In genomic region chr3:172750368-172751187, GRCh38 we compare ENCODE assay signal across 8 cellular contexts. TPM values are rescaled to one million over a fixed set of nuclear protein-coding genes. Genes with fewer than 3 reads are reported as not detected.
DNase-seq lines count a peak whose midpoint lies in the region; FAIRE-seq and TF ChIP-seq lines count a peak whose summit lies in the region.

Gene ECT2 (plus strand): TSS chr3:172750726. CDS start chr3:172754531, 3,805 bp downstream.

- TF ChIP-seq CTCF in GM06990 (IDR thresholded peaks at IDR 0.05; ENCODE audit: insufficient read depth, low read length, poor library complexity, severe bottlenecking) (peak; percentile 73), HFFc6 (IDR thresholded peaks at IDR 0.05) (peak; percentile 88), subcutaneous adipose tissue (IDR thresholded peaks at IDR 0.05; ENCODE audit: low read depth) (no peak)

- H3K4me3 ChIP-seq in GM06990 (replicated peaks; ENCODE audit: low read depth, low read length), result peak within 1 kb of the TSS; percentile 90
- peak within 1 kb of the TSS; percentile 94 to 99 for H3K4me3 ChIP-seq in neuronal stem cell (ENCODE audit: low read length in 2 of 2)

- no CpG with 5 or more reads among the region's 50 CpGs for WGBS in neuronal stem cell (ENCODE audit: extremely low coverage in 2 of 2, insufficient read length in 2 of 2, insufficient replicate concordance in 1 of 2), 2 donors

- H3K4me2 ChIP-seq in neuronal stem cell (ENCODE audit: insufficient read depth, low read length, poor library complexity, severe bottlenecking), result peak within 1 kb of the TSS; percentile 48

- H3K4me1 Mint-ChIP-seq in HFFc6 (ENCODE audit: low read depth), result peaks cover 77% of the 10 kb centered on the region
- H3K4me1 Mint-ChIP-seq in activated naive CD4-positive, alpha-beta T cell treated with anti-CD3 and anti-CD28 coated beads for 36 hours (ENCODE audit: low read depth), result peaks cover 13% of the 10 kb centered on the region

- no peak within 1 kb of the TSS for H2BK120ac ChIP-seq in neuronal stem cell (ENCODE audit: low read depth, low read length)

- peak within 1 kb of the TSS; percentile 96 for H3K27ac Mint-ChIP-seq in HFFc6
- peak within 1 kb of the TSS; percentile 94 for H3K27ac Mint-ChIP-seq in activated naive CD4-positive, alpha-beta T cell treated with anti-CD3 and anti-CD28 coated beads for 36 hours

- H3K9me3 ChIP-seq in neuronal stem cell (replicated peaks in 1 of 2; ENCODE audit: control insufficient read depth in 2 of 2, insufficient read depth in 1 of 2, low read depth in 1 of 2, low read length in 2 of 2), result no peaks in the 10 kb centered on the region

- DNase-seq in GM06990 (ENCODE audit: extremely low read depth, insufficient read length), result peak; percentile 98
- DNase-seq in HFFc6, result peak; percentile 100
- DNase-seq in NAMALWA (ENCODE audit: low spot score), result peak; percentile 100
- peak; percentile 100 for DNase-seq in SK-N-DZ (ENCODE audit: low spot score)
- peak; percentile 100 for DNase-seq in activated naive CD4-positive, alpha-beta T cell treated with anti-CD3 and anti-CD28 coated beads for 36 hours
- peak; percentile 83 to 92 for DNase-seq in frontal cortex (ENCODE audit: low spot score in 2 of 2)
- peak; percentile 98 for DNase-seq in neuronal stem cell (ENCODE audit: low spot score)

- H3K14ac ChIP-seq in neuronal stem cell (ENCODE audit: low read length), result peak within 1 kb of the TSS; percentile 94

- intact Hi-C loops in activated naive CD4-positive, alpha-beta T cell treated with anti-CD3 and anti-CD28 coated beads for 36 hours (cut with micrococcal nuclease), result loop anchor here (1.0 to 5.0 kb wide), 10 partner anchors 39 to 1880 kb away; partner anchors contain the start of genes FNDC3B, NCEH1 and RPL22L1

- no peak within 1 kb of the TSS for H3K4ac ChIP-seq in neuronal stem cell (ENCODE audit: low read length)

- peak within 1 kb of the TSS; percentile 38 for H2BK15ac ChIP-seq in neuronal stem cell (ENCODE audit: low read length)

- H2BK12ac ChIP-seq in neuronal stem cell (ENCODE audit: low read length), result peak within 1 kb of the TSS; percentile 73

- FAIRE-seq in frontal cortex (lab: Jason Lieb, UNC), result peak; percentile 91

- peaks cover 2% of the 10 kb centered on the region for H3K79me1 ChIP-seq in neuronal stem cell (ENCODE audit: low read depth, low read length)

- peak within 1 kb of the TSS; percentile 91 for H3K27ac ChIP-seq in neuronal stem cell (replicated peaks; ENCODE audit: low read length)

- H3K27me3 ChIP-seq in GM06990 (replicated peaks; ENCODE audit: control insufficient read depth, insufficient read depth, low read length) (no peaks in the 10 kb centered on the region), neuronal stem cell (ENCODE audit: control insufficient read depth in 3 of 3, insufficient read depth in 3 of 3, low read depth in 1 of 3, low read length in 3 of 3) (no peaks in the 10 kb centered on the region)

- H2AFZ ChIP-seq in neuronal stem cell (ENCODE audit: low read length), result peak within 1 kb of the TSS; percentile 99

- H3K36me3 ChIP-seq in GM06990 (ENCODE audit: control insufficient read depth, insufficient read depth, low read length), result no peaks in the 10 kb centered on the region
- peaks cover 3 to 34% of the 10 kb centered on the region in 2 donors for H3K36me3 ChIP-seq in neuronal stem cell (replicated peaks in 1 of 2; ENCODE audit: control insufficient read depth in 2 of 2, insufficient read depth in 2 of 2, low read length in 2 of 2)

- peaks cover 0 to 8% of the 10 kb centered on the region in 2 donors for H3K4me1 ChIP-seq in neuronal stem cell (ENCODE audit: control insufficient read depth in 2 of 2, insufficient read depth in 1 of 2, low read depth in 1 of 2, low read length in 2 of 2)

- no peak within 1 kb of the TSS for H3K23ac ChIP-seq in neuronal stem cell (ENCODE audit: low read depth, low read length, poor library complexity)

- no peak within 1 kb of the TSS for H4K91ac ChIP-seq in neuronal stem cell (ENCODE audit: low read depth, low read length, poor library complexity)

- H2AK5ac ChIP-seq in neuronal stem cell (ENCODE audit: low read depth, low read length), result no peak within 1 kb of the TSS

- no peaks in the 10 kb centered on the region; the same call in none of the 2 replicates for H3K27me3 Mint-ChIP-seq in HFFc6 (ENCODE audit: insufficient read depth)
- no peaks in the 10 kb centered on the region for H3K27me3 Mint-ChIP-seq in activated naive CD4-positive, alpha-beta T cell treated with anti-CD3 and anti-CD28 coated beads for 36 hours (ENCODE audit: low read depth)

- H4K8ac ChIP-seq in neuronal stem cell (ENCODE audit: low read depth, low read length), result no peak within 1 kb of the TSS

- H3K9ac ChIP-seq in neuronal stem cell (ENCODE audit: low read depth, low read length, poor library complexity), result peak within 1 kb of the TSS; percentile 93

- peak within 1 kb of the TSS; percentile 93 for H2BK5ac ChIP-seq in neuronal stem cell (ENCODE audit: low read length)

- CTCF ChIA-PET in activated naive CD4-positive, alpha-beta T cell treated with anti-CD3 and anti-CD28 coated beads for 36 hours (lab: Charles Lee), result interaction anchor here (0.7 to 1.8 kb wide), 11 partner anchors 8 to 237 kb away, joined by 3 to 9 read pairs (median 3); partner anchors contain the start of gene NCEH1

- peak within 1 kb of the TSS; percentile 90 for H3K4me3 Mint-ChIP-seq in HFFc6
- H3K4me3 Mint-ChIP-seq in activated naive CD4-positive, alpha-beta T cell treated with anti-CD3 and anti-CD28 coated beads for 36 hours, result peak within 1 kb of the TSS; percentile 99

- H3K9me3 Mint-ChIP-seq in HFFc6, result no peaks in the 10 kb centered on the region
- H3K9me3 Mint-ChIP-seq in activated naive CD4-positive, alpha-beta T cell treated with anti-CD3 and anti-CD28 coated beads for 36 hours, result no peaks in the 10 kb centered on the region

- peak within 1 kb of the TSS; percentile 99 for H3K18ac ChIP-seq in neuronal stem cell (ENCODE audit: low read length)

- peaks cover 29% of the 10 kb centered on the region for H3K36me3 Mint-ChIP-seq in HFFc6 (ENCODE audit: low read depth)
- peaks cover 13% of the 10 kb centered on the region for H3K36me3 Mint-ChIP-seq in activated naive CD4-positive, alpha-beta T cell treated with anti-CD3 and anti-CD28 coated beads for 36 hours (ENCODE audit: low read depth)

RNA-seq across cellular contexts. Expression of gene ECT2, which starts in this region (rescaled TPM):
- 10 to 100 TPM; 29.1 to 62.4 (median 50.6) TPM for total RNA-seq in HFFc6 (2021; fragmentation: NEBNext Ultra II Directional; extraction: Animal tissue kit (Norgen Biotek cat#: 25700))
- polyA plus RNA-seq in SK-N-DZ (2014; cell fraction: cytosol; rRNA removed), result 105 and 120 TPM in 2 replicates
- polyA plus RNA-seq in SK-N-DZ (2014; cell fraction: nucleus; rRNA removed), result 104 and 108 TPM in 2 replicates
- 10 to 100 TPM; 55.3 to 59.4 TPM for total RNA-seq in activated naive CD4-positive, alpha-beta T cell treated with anti-CD3 and anti-CD28 coated beads for 36 hours
- total RNA-seq in frontal cortex (11.8 TPM), subcutaneous adipose tissue (10 to 100 TPM in 3 of 4 donors, 1 to 10 TPM in 1; 4.7 to 14.7 (median 12.7) TPM)
- 89.2 TPM for polyA plus RNA-seq in neuronal stem cell (2013, experiment 1 of 2)
- 86.2 TPM for polyA plus RNA-seq in neuronal stem cell (2013, experiment 2 of 2)

Comparison
In these comparisons a context has a peak if more than half of its experiments do, and no peak if none do; other contexts are left out.
1. Peak in every context shown above with its lines: DNase-seq, H3K4me3 ChIP-seq and H3K27ac ChIP-seq.